ENCODE assay signal across 8 cellular contexts in the genomic region with DNA sequence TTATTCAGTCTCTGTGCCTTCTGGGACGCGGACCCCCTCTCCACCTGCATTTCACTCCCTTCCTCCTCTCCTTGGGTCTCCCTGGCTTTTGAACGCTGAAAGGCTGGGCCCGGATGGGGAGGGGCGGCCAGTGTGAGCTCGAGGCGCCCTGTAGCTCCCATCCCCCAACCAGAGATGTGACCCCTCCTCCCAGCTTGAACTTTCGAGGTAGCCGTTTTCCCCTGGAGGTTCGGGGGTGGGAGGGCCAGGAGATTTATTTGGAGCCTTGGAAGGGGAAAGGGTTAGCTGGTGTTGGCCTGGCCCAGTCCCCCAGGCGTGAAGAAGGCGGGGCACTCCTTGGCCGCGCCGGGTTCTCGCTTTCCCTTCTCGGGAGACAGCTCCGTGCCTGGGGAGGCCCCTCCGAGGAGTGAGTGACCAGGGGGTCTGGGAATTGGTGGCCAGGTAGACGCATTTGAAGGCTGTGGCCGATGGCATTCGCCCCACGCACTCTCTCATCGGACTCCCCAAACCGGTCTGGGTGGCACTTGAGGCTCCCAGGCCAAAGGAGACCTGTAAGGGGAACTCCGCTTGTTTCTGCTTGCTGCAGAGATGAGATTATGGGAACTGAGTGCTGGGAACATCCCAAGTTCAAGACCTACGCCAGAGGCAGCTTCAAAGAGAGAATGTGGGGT. TPM values are rescaled to one million over a fixed set of nuclear protein-coding genes. Genes with fewer than 3 reads are reported as not detected.
DNase-seq lines count a peak whose midpoint lies in the region; ATAC-seq and TF ChIP-seq lines count a peak whose summit lies in the region.

No MANE protein-coding gene starts in this region.

- intact Hi-C loops in upper lobe of right lung (cut with DNase I), result no loop called here

- H3K9me3 Mint-ChIP-seq in endothelial cell (ENCODE audit: unreplicated experiment), result no peaks in the 10 kb centered on the region

- no peak overlapping the region for H3K27ac Mint-ChIP-seq in endothelial cell (ENCODE audit: unreplicated experiment)

- H3K27me3 ChIP-seq in WERI-Rb-1 (ENCODE audit: insufficient read depth, low read depth, severe bottlenecking) (no peaks in the 10 kb centered on the region), upper lobe of right lung (no peaks in the 10 kb centered on the region)

- H3K4me1 ChIP-seq in upper lobe of right lung, result peaks cover 26% of the 10 kb centered on the region

- H3K27ac ChIP-seq in WERI-Rb-1 (no peak overlapping the region), upper lobe of right lung (peak overlapping the region; percentile 61)

- peak overlapping the region; percentile 75 for H3K4me3 ChIP-seq in WERI-Rb-1 (ENCODE audit: low read depth, low read length)
- H3K4me3 ChIP-seq in upper lobe of right lung, result peak overlapping the region; percentile 87

- no peak for TF ChIP-seq CTCF in WERI-Rb-1 (IDR thresholded peaks at IDR 0.05; ENCODE audit: low read depth, low read length)
- TF ChIP-seq CTCF in endothelial cell (IDR thresholded peaks at IDR 0.05; ENCODE audit: unreplicated experiment), result no peak
- no peak for TF ChIP-seq CTCF in upper lobe of right lung (IDR thresholded peaks at IDR 0.05)

- H3K36me3 ChIP-seq in WERI-Rb-1 (peaks cover 14% of the 10 kb centered on the region), upper lobe of right lung (peaks cover 23% of the 10 kb centered on the region)

- H3K4me1 Mint-ChIP-seq in endothelial cell (ENCODE audit: unreplicated experiment), result no peaks in the 10 kb centered on the region

- H3K36me3 Mint-ChIP-seq in endothelial cell (ENCODE audit: low read depth, unreplicated experiment), result peaks cover 5% of the 10 kb centered on the region

- H3K4me3 Mint-ChIP-seq in endothelial cell (ENCODE audit: unreplicated experiment), result peak overlapping the region; percentile 96

- peak; percentile 8 to 10 for DNase-seq in activated CD4-positive, alpha-beta T cell treated with anti-CD3 and anti-CD28 coated beads for 4 hours
- DNase-seq in activated CD4-positive, alpha-beta T cell treated with anti-CD3 and anti-CD28 coated beads, Interleukin-2, amount 50 U/mL, for 4 hours, result no peak
- DNase-seq in WERI-Rb-1 (peak; percentile 49), endothelial cell (ENCODE audit: low spot score) (peak; percentile 22), mucosa of gallbladder (ENCODE audit: low spot score) (peak; percentile 28), upper lobe of right lung (peak; percentile 88)

- peaks cover 6% of the 10 kb centered on the region for H3K27me3 Mint-ChIP-seq in endothelial cell (ENCODE audit: unreplicated experiment)

- ATAC-seq in upper lobe of right lung (peak; percentile 75), GM21423 (IDR thresholded peaks at IDR 0.05; ENCODE audit: unreplicated experiment) (no peak), HG02938 (IDR thresholded peaks at IDR 0.05; ENCODE audit: unreplicated experiment) (no peak)

- H3K9me3 ChIP-seq in WERI-Rb-1 (ENCODE audit: severe bottlenecking) (no peaks in the 10 kb centered on the region), upper lobe of right lung (no peaks in the 10 kb centered on the region)

RNA-seq across cellular contexts. Expression of gene LDAF1, which starts 0.9 kb away (rescaled TPM):
- 27.9 TPM for total RNA-seq in endothelial cell (ENCODE audit: unreplicated experiment)
- total RNA-seq in mucosa of gallbladder, result 61.5 TPM
- total RNA-seq in upper lobe of right lung, result 33.3 TPM

RNA-seq across cellular contexts. Expression of gene DNAH3, which starts 8.8 kb away (rescaled TPM):
- 0.05 TPM for total RNA-seq in endothelial cell (ENCODE audit: unreplicated experiment)
- 0.58 TPM for total RNA-seq in mucosa of gallbladder
- total RNA-seq in upper lobe of right lung, result 0.06 TPM

RNA-seq across cellular contexts. Expression of gene ZP2, which starts 52.0 kb away (rescaled TPM):
- total RNA-seq in endothelial cell (ENCODE audit: unreplicated experiment) (4.1 TPM), mucosa of gallbladder (0.09 TPM), upper lobe of right lung (0.67 TPM)

Comparison
In these comparisons a context has a peak if more than half of its experiments do, and no peak if none do; other contexts are left out.
1. DNase-seq: peak in activated CD4-positive, alpha-beta T cell treated with anti-CD3 and anti-CD28 coated beads for 4 hours (2 of 2), WERI-Rb-1 (single experiment), endothelial cell (single experiment), mucosa of gallbladder (single experiment) and upper lobe of right lung (single experiment); none in activated CD4-positive, alpha-beta T cell treated with anti-CD3 and anti-CD28 coated beads, Interleukin-2, amount 50 U/mL, for 4 hours (0 of 2).